In genomic region chr2:34012728-34013302, GRCh38 we compare ENCODE assay signal across 9 cellular contexts.
DNase-seq lines count a peak whose midpoint lies in the region; ATAC-seq and TF ChIP-seq lines count a peak whose summit lies in the region.
"Had no signal": no experiment of that assay in that cellular context is flagged by ENCODE, and none has a peak within 500 bp of the region (broad histone marks: within the 10 kb centered on the region; RNA-seq: fewer than 3 reads in every experiment).

No MANE protein-coding gene starts in this region.

- TF ChIP-seq CTCF in RWPE1 (conservative IDR thresholded peaks at IDR 0.05; ENCODE audit: low read depth): peak; percentile 78

- CTCF ChIA-PET in RWPE1 (lab: Yijun Ruan, JAX): interaction anchor here (0.6 to 1.9 kb wide), 10 partner anchors 8 to 1898 kb away, joined by 3 to 8 read pairs (median 4); no protein-coding TSS in a partner anchor

- DNase-seq in D341Med (ENCODE audit: low spot score) (peak; percentile 69), RWPE1 (ENCODE audit: low spot score) (peak; percentile 45), epithelial cell of prostate (ENCODE audit: low read depth, low spot score) (peak; percentile 14), mucosa of gallbladder (ENCODE audit: low spot score) (peak; percentile 44), NCI-H510A (lab: John Stamatoyannopoulos, UW) (no peak)
- DNase-seq in activated CD4-positive, CD25-positive, alpha-beta regulatory T cell (lab: John Stamatoyannopoulos, UW): no peak
- DNase-seq: activated B cell treated with CpG ODN at 0.5 μM for 24 hours had no signal

- POLR2A ChIA-PET in RWPE1 (lab: Yijun Ruan, JAX; ENCODE audit: low non-redundant PET): no interaction called here

- H3K27ac ChIP-seq in RWPE1 (no peak overlapping the region), epithelial cell of prostate (no peak overlapping the region)

- ATAC-seq in GM19035 (IDR thresholded peaks at IDR 0.05; ENCODE audit: unreplicated experiment) (peak; percentile 88), HG03565 (IDR thresholded peaks at IDR 0.05; ENCODE audit: unreplicated experiment) (peak; percentile 81)

Comparison
In these comparisons a context has a peak if more than half of its experiments do, and no peak if none do; other contexts are left out.
1. DNase-seq: peak in D341Med (single experiment), RWPE1 (single experiment), epithelial cell of prostate (single experiment) and mucosa of gallbladder (single experiment); none in activated CD4-positive, CD25-positive, alpha-beta regulatory T cell (0 of 4) and NCI-H510A (single experiment).